In genomic region chr15:70199601-70200000, GRCh38 we compare ENCODE assay signal across 22 cellular contexts.
DNase-seq lines count a peak whose midpoint lies in the region; ATAC-seq and TF ChIP-seq lines count a peak whose summit lies in the region.
"Had no signal": no experiment of that assay in that cellular context is flagged by ENCODE, and none has a peak within 500 bp of the region (broad histone marks: within the 10 kb centered on the region; RNA-seq: fewer than 3 reads in every experiment).

No MANE protein-coding gene starts in this region.

- no peaks in the 10 kb centered on the region for H3K9me3 Mint-ChIP-seq in endodermal cell
- H3K9me3 Mint-ChIP-seq: activated naive CD8-positive, alpha-beta T cell treated with anti-CD3 and anti-CD28 coated beads for 36 hours; activated T-helper 1 cell treated with anti-CD3 and anti-CD28 coated beads, Interleukin-12 subunit alpha, Interleukin-12 subunit beta, Interleukin-2, Interleukin-4 antibody, amounts not matched to agents 30 ng/mL and 10 ng/mL and 1 ng/mL, durations not matched to agents 14 hours and 24 hours and 36 hours; CD4-positive, alpha-beta T cell; natural killer cell treated with Interleukin-12 subunit alpha and Interleukin-12 subunit beta and Interleukin-15 and Interleukin-18, amount 100 ng/mL, for 72 hours had no signal

- H3K36me3 ChIP-seq in endodermal cell (ENCODE audit: control insufficient read depth, insufficient read depth, low read length), result no peaks in the 10 kb centered on the region
- H3K36me3 ChIP-seq: pancreas had no signal

- no peak overlapping the region for H3K9ac ChIP-seq in endodermal cell (ENCODE audit: extremely low read depth, low read length, poor library complexity, severe bottlenecking)

- H3K4me3 ChIP-seq in endodermal cell (ENCODE audit: low read length), result no peak overlapping the region
- H3K4me3 ChIP-seq: pancreas had no signal

- no peaks in the 10 kb centered on the region for H3K36me3 Mint-ChIP-seq in endodermal cell (ENCODE audit: low read depth)
- H3K36me3 Mint-ChIP-seq: activated naive CD8-positive, alpha-beta T cell treated with anti-CD3 and anti-CD28 coated beads for 36 hours; natural killer cell treated with Interleukin-12 subunit alpha and Interleukin-12 subunit beta and Interleukin-15 and Interleukin-18, amount 100 ng/mL, for 72 hours had no signal

- H3K4me3 Mint-ChIP-seq in endodermal cell, result no peak overlapping the region
- H3K4me3 Mint-ChIP-seq: activated CD4-positive, alpha-beta T cell treated with anti-CD3 and anti-CD28 coated beads for 36 hours; activated naive CD8-positive, alpha-beta T cell treated with anti-CD3 and anti-CD28 coated beads for 36 hours; activated T-helper 1 cell treated with anti-CD3 and anti-CD28 coated beads, Interleukin-12 subunit alpha, Interleukin-12 subunit beta, Interleukin-2, Interleukin-4 antibody, amounts not matched to agents 30 ng/mL and 10 ng/mL and 1 ng/mL, durations not matched to agents 14 hours and 24 hours and 36 hours; CD4-positive, alpha-beta T cell; natural killer cell treated with Interleukin-12 subunit alpha and Interleukin-12 subunit beta and Interleukin-15 and Interleukin-18, amount 100 ng/mL, for 72 hours had no signal

- H3K4me1 ChIP-seq in endodermal cell (ENCODE audit: control insufficient read depth, insufficient read depth, low read length), result peaks cover 11% of the 10 kb centered on the region

- no peak overlapping the region for H3K27ac Mint-ChIP-seq in endodermal cell
- H3K27ac Mint-ChIP-seq: activated CD4-positive, alpha-beta T cell treated with anti-CD3 and anti-CD28 coated beads for 36 hours; activated naive CD8-positive, alpha-beta T cell treated with anti-CD3 and anti-CD28 coated beads for 36 hours; activated T-helper 1 cell treated with anti-CD3 and anti-CD28 coated beads, Interleukin-12 subunit alpha, Interleukin-12 subunit beta, Interleukin-2, Interleukin-4 antibody, amounts not matched to agents 30 ng/mL and 10 ng/mL and 1 ng/mL, durations not matched to agents 14 hours and 24 hours and 36 hours; CD4-positive, alpha-beta T cell; natural killer cell treated with Interleukin-12 subunit alpha and Interleukin-12 subunit beta and Interleukin-15 and Interleukin-18, amount 100 ng/mL, for 72 hours had no signal

- no peak for TF ChIP-seq CTCF in endodermal cell (conservative IDR thresholded peaks at IDR 0.05)

- peak; percentile 16 for DNase-seq in activated effector memory CD4-positive, alpha-beta T cell treated with anti-CD3 and anti-CD28 coated beads, Interleukin-2, amount 50 U/mL, for 16 hours
- no peak for DNase-seq in activated effector memory CD4-positive, alpha-beta T cell treated with Interleukin-2 at 50 U/mL for 16 hours
- DNase-seq in NOMO-1 treated with DMSO at 0.1 percent for 48 hours (lab: John Stamatoyannopoulos, UW; ENCODE audit: unreplicated experiment) (peak; percentile 71), endodermal cell (peak; percentile 56), superior temporal gyrus (ENCODE audit: extremely low spot score) (no peak)
- DNase-seq: ACHN; activated CD4-positive, alpha-beta T cell treated with anti-CD3 and anti-CD28 coated beads for 36 hours; activated naive CD8-positive, alpha-beta T cell treated with anti-CD3 and anti-CD28 coated beads for 36 hours; CD4-positive, alpha-beta T cell; DMS79; glutamatergic neuron; left cardiac atrium; NCI-H2107; NCI-H748 treated with DMSO at 0.1 percent for 48 hours; pancreas; right cardiac atrium; substantia nigra had no signal

- no peak overlapping the region for H3K27ac ChIP-seq in endodermal cell (ENCODE audit: low read depth, low read length)
- H3K27ac ChIP-seq: pancreas had no signal

- 51 to 55% methylated on average over 5 to 9 of the region's 9 CpGs for WGBS in endodermal cell (ENCODE audit: insufficient coverage in 1 of 2, insufficient read length in 1 of 2), 2 experiments

- peaks cover 24% of the 10 kb centered on the region for H3K4me1 Mint-ChIP-seq in endodermal cell
- H3K4me1 Mint-ChIP-seq: activated naive CD8-positive, alpha-beta T cell treated with anti-CD3 and anti-CD28 coated beads for 36 hours had no signal

- ATAC-seq in HG03565 (IDR thresholded peaks at IDR 0.05; ENCODE audit: unreplicated experiment) (no peak), HG02642 (IDR thresholded peaks at IDR 0.05; ENCODE audit: poor library complexity, unreplicated experiment) (no peak), GM21717 (IDR thresholded peaks at IDR 0.05; ENCODE audit: unreplicated experiment) (no peak)
- ATAC-seq: activated CD4-positive, alpha-beta T cell treated with anti-CD3 and anti-CD28 coated beads for 36 hours; left cardiac atrium; natural killer cell treated with Interleukin-12 subunit alpha and Interleukin-12 subunit beta and Interleukin-15 and Interleukin-18, amount 100 ng/mL, for 72 hours; pancreas; right cardiac atrium had no signal

- H3K9me3 ChIP-seq in endodermal cell (ENCODE audit: control insufficient read depth, low read length), result no peaks in the 10 kb centered on the region
- H3K9me3 ChIP-seq: pancreas had no signal

- H3K27me3 Mint-ChIP-seq in endodermal cell (ENCODE audit: insufficient read depth), result peaks cover 54% of the 10 kb centered on the region
- H3K27me3 Mint-ChIP-seq: activated CD4-positive, alpha-beta T cell treated with anti-CD3 and anti-CD28 coated beads for 36 hours; activated naive CD8-positive, alpha-beta T cell treated with anti-CD3 and anti-CD28 coated beads for 36 hours; CD4-positive, alpha-beta T cell had no signal

- peaks cover 41% of the 10 kb centered on the region for H3K27me3 ChIP-seq in endodermal cell (ENCODE audit: control insufficient read depth, insufficient read depth, low read length, poor library complexity, severe bottlenecking)
- H3K27me3 ChIP-seq: pancreas had no signal

Comparison
In these comparisons a context has a peak if more than half of its experiments do, and no peak if none do; other contexts are left out.
1. DNase-seq: peak in activated effector memory CD4-positive, alpha-beta T cell treated with anti-CD3 and anti-CD28 coated beads, Interleukin-2, amount 50 U/mL, for 16 hours (single experiment), NOMO-1 treated with DMSO at 0.1 percent for 48 hours (single experiment) and endodermal cell (single experiment); none in activated effector memory CD4-positive, alpha-beta T cell treated with Interleukin-2 at 50 U/mL for 16 hours (single experiment) and superior temporal gyrus (single experiment).